Comparison of ENCODE assay signal across 1 cellular context in the genomic region with DNA sequence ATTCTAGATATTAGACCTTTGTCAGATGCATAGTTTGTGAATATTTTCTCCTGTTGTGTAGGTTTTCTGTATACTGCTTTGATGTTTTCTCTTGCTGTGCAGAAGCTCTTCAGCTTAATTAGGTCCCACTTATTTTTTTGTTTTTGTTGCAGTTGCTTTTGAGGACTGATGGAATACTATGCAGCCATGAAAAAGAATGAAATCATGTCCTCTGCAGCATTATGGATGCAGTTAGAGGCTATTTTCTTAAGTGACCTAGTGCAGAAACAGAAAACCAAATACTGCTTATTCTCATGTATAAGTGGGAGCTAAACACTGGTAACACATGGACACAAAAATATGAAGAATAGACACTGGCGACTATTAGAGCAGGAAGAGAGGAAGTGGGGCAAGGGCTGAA.
TF ChIP-seq lines count a peak whose summit lies in the region.

No MANE protein-coding gene starts in this region.

TF ChIP-seq in HEK293, 187 proteins besides CTCF, POLR2A, EP300 and RAD21 (continued from another document):
- TF ChIP-seq ZNF785 (tag by site-specific recombination; IDR thresholded peaks at IDR 0.05), result no peak
